Comparison of ENCODE assay signal across 10 cellular contexts in the genomic region with DNA sequence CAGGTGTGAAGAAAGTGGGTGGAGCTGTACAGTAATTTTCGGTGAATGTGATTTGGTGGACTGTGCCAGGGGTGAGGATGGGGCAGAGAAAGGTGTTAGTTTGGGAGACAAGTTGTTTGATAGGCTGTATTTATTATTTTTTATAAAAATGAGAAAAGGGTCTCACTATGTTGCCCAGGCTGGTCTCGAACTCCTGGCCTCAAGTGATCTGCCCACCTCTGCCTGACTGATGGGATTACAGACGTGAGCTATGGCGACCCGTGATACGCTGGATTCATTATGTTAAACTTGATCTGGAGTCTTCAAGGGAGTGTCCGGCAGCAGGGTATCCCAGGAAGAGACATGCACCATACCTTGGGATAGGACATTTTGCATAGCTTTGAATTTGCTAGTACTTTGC. TPM values are rescaled to one million over a fixed set of nuclear protein-coding genes. Genes with fewer than 3 reads are reported as not detected.
DNase-seq lines count a peak whose midpoint lies in the region; ATAC-seq and TF ChIP-seq lines count a peak whose summit lies in the region.
"Had no signal": no experiment of that assay in that cellular context is flagged by ENCODE, and none has a peak within 500 bp of the region (broad histone marks: within the 10 kb centered on the region; RNA-seq: fewer than 3 reads in every experiment).

No MANE protein-coding gene starts in this region.

- H3K4me3 ChIP-seq in SK-N-SH (ENCODE audit: low read depth in 2 of 2, low read length in 1 of 2) (peak overlapping the region; percentile 56 to 84), iPS-18c (ENCODE audit: insufficient read depth, low read depth, low read length) (peak overlapping the region; percentile 80; the same call in 1 of the 2 replicates)

- peak overlapping the region; percentile 55; the same call in 1 of the 2 replicates for H3K9ac ChIP-seq in SK-N-SH

- peaks cover 41% of the 10 kb centered on the region for H3K4me1 Mint-ChIP-seq in activated CD4-positive, alpha-beta memory T cell treated with anti-CD3 and anti-CD28 coated beads, Interleukin-2, amount 10 ng/mL, durations not matched to agents 7 days and 5 days
- H3K4me1 Mint-ChIP-seq in stimulated activated naive CD8-positive, alpha-beta T cell treated with anti-CD3 and anti-CD28 coated beads, Interleukin-15, amount 100 ng/mL, for 72 hours, result peaks cover 52% of the 10 kb centered on the region

- H3K4me3 Mint-ChIP-seq in activated CD4-positive, alpha-beta memory T cell treated with anti-CD3 and anti-CD28 coated beads, Interleukin-2, amount 10 ng/mL, durations not matched to agents 7 days and 5 days, result peak overlapping the region; percentile 81
- H3K4me3 Mint-ChIP-seq in stimulated activated naive CD8-positive, alpha-beta T cell treated with anti-CD3 and anti-CD28 coated beads, Interleukin-15, amount 100 ng/mL, for 72 hours, result peak overlapping the region; percentile 83 to 97

- H3K36me3 ChIP-seq in SK-N-SH (replicated peaks in 1 of 2; ENCODE audit: control insufficient read depth in 1 of 2, insufficient read depth in 2 of 2, low read length in 1 of 2), result peaks cover 0 to 10% of the 10 kb centered on the region in 2 experiments

- TF ChIP-seq RAD21 in SK-N-SH (IDR thresholded peaks at IDR 0.05; ENCODE audit: low read length), result no peak

- H3K4me2 ChIP-seq in SK-N-SH, result peak overlapping the region; percentile 87

- no peaks in the 10 kb centered on the region for H3K9me3 Mint-ChIP-seq in activated CD4-positive, alpha-beta memory T cell treated with anti-CD3 and anti-CD28 coated beads, Interleukin-2, amount 10 ng/mL, durations not matched to agents 7 days and 5 days
- no peaks in the 10 kb centered on the region for H3K9me3 Mint-ChIP-seq in stimulated activated naive CD8-positive, alpha-beta T cell treated with anti-CD3 and anti-CD28 coated beads, Interleukin-15, amount 100 ng/mL, for 72 hours

- ATAC-seq in SK-N-SH treated with all-trans-retinoic acid at 6 μM for 48 hours (no peak), HG03175 (IDR thresholded peaks at IDR 0.05; ENCODE audit: unreplicated experiment) (no peak), GM19035 (IDR thresholded peaks at IDR 0.05; ENCODE audit: unreplicated experiment) (no peak)
- ATAC-seq in stimulated activated naive CD8-positive, alpha-beta T cell treated with anti-CD3 and anti-CD28 coated beads, Interleukin-15, amount 100 ng/mL, for 72 hours, result no peak

- CTCF ChIA-PET in SK-N-SH (lab: Yijun Ruan, JAX), result interaction anchor here (0.9 to 1.3 kb wide), 2 partner anchors 9 to 67 kb away, joined by 3 read pairs; no protein-coding TSS in a partner anchor
- CTCF ChIA-PET in activated CD4-positive, alpha-beta memory T cell treated with anti-CD3 and anti-CD28 coated beads, Interleukin-2, amount 10 ng/mL, durations not matched to agents 7 days and 5 days (lab: Charles Lee), result interaction anchor here (2.6 kb wide), 1 partner anchor 89 kb away, joined by 8 read pairs; no protein-coding TSS in a partner anchor

- peaks cover 24% of the 10 kb centered on the region for H4K20me1 ChIP-seq in SK-N-SH (ENCODE audit: insufficient read depth)

- H3K27ac Mint-ChIP-seq in activated CD4-positive, alpha-beta memory T cell treated with anti-CD3 and anti-CD28 coated beads, Interleukin-2, amount 10 ng/mL, durations not matched to agents 7 days and 5 days, result peak overlapping the region; percentile 63
- H3K27ac Mint-ChIP-seq in stimulated activated naive CD8-positive, alpha-beta T cell treated with anti-CD3 and anti-CD28 coated beads, Interleukin-15, amount 100 ng/mL, for 72 hours, result peak overlapping the region in 1 of 2 donors; percentile 94

- 84% methylated on average over 7 of the region's 7 CpGs for WGBS in SK-N-SH (ENCODE audit: low lambda C conversion rate)

- no peaks in the 10 kb centered on the region for H3K9me2 ChIP-seq in SK-N-SH

- peaks cover 5% of the 10 kb centered on the region for H3K36me3 Mint-ChIP-seq in activated CD4-positive, alpha-beta memory T cell treated with anti-CD3 and anti-CD28 coated beads, Interleukin-2, amount 10 ng/mL, durations not matched to agents 7 days and 5 days (ENCODE audit: low read depth)

- H3K79me2 ChIP-seq in SK-N-SH (ENCODE audit: insufficient read depth), result peaks cover 55% of the 10 kb centered on the region

- POLR2A ChIA-PET in SK-N-SH (lab: Yijun Ruan, JAX), result interaction anchor here (2.1 kb wide), 1 partner anchor 28 kb away, joined by 5 read pairs; no protein-coding TSS in a partner anchor
- POLR2A ChIA-PET in activated CD4-positive, alpha-beta memory T cell treated with anti-CD3 and anti-CD28 coated beads, Interleukin-2, amount 10 ng/mL, durations not matched to agents 7 days and 5 days (lab: Charles Lee), result interaction anchor here (1.0 to 1.1 kb wide), 3 partner anchors 19 to 284 kb away, joined by 3 read pairs; a partner anchor contains a TSS

- no peak for TF ChIP-seq CTCF in SK-N-SH (IDR thresholded peaks at IDR 0.05)

- no peak overlapping the region for H2AFZ ChIP-seq in SK-N-SH (ENCODE audit: low read depth)

- H3K27me3 Mint-ChIP-seq in activated CD4-positive, alpha-beta memory T cell treated with anti-CD3 and anti-CD28 coated beads, Interleukin-2, amount 10 ng/mL, durations not matched to agents 7 days and 5 days, result no peaks in the 10 kb centered on the region
- no peaks in the 10 kb centered on the region for H3K27me3 Mint-ChIP-seq in stimulated activated naive CD8-positive, alpha-beta T cell treated with anti-CD3 and anti-CD28 coated beads, Interleukin-15, amount 100 ng/mL, for 72 hours

- no peaks in the 10 kb centered on the region for H3K9me3 ChIP-seq in SK-N-SH
- no peaks in the 10 kb centered on the region for H3K9me3 ChIP-seq in iPS-18c (ENCODE audit: control insufficient read depth, insufficient read depth, low read length)

- H3K27me3 ChIP-seq in SK-N-SH (ENCODE audit: insufficient read depth), result no peaks in the 10 kb centered on the region

- no peak for TF ChIP-seq EP300 in SK-N-SH (IDR thresholded peaks at IDR 0.05; ENCODE audit: borderline replicate concordance in 1 of 2, low read depth in 1 of 2, low read length in 1 of 2)

- H3K4me1 ChIP-seq in SK-N-SH (ENCODE audit: control insufficient read depth in 1 of 2, insufficient read depth in 2 of 2, low read depth in 1 of 2, low read length in 1 of 2), result peaks cover 19% of the 10 kb centered on the region in 2 experiments

- peaks cover 14% of the 10 kb centered on the region for H3F3A ChIP-seq in SK-N-SH (replicated peaks; ENCODE audit: insufficient read depth)

- no peak for DNase-seq in SK-N-SH
- no peak for DNase-seq in activated CD4-positive, alpha-beta memory T cell treated with anti-CD3 and anti-CD28 coated beads, Interleukin-2, amount 10 ng/mL, durations not matched to agents 7 days and 5 days
- DNase-seq in stimulated activated naive CD8-positive, alpha-beta T cell treated with anti-CD3 and anti-CD28 coated beads, Interleukin-15, amount 100 ng/mL, for 72 hours, result no peak
- DNase-seq in activated effector memory CD4-positive, alpha-beta T cell treated with anti-CD3 and anti-CD28 coated beads, Interleukin-2, amount 50 U/mL, for 16 hours, result no peak
- DNase-seq: activated CD4-positive, CD25-positive, alpha-beta regulatory T cell treated with anti-CD3 and anti-CD28 coated beads, Interleukin-2, amount 50 U/mL, for 72 hours; hippocampal formation had no signal

- no peak overlapping the region for H3K27ac ChIP-seq in SK-N-SH (ENCODE audit: low read depth in 2 of 2, low read length in 1 of 2)

TF ChIP-seq in SK-N-SH, 30 proteins besides CTCF, POLR2A, EP300 and RAD21 (continues in another document):
- TF ChIP-seq SMC3 (IDR thresholded peaks at IDR 0.05; ENCODE audit: low read depth, low read length) (no peak), MXI1 (IDR thresholded peaks at IDR 0.05; ENCODE audit: low read depth, low read length) (no peak)
- TF ChIP-seq, protein P1, sequence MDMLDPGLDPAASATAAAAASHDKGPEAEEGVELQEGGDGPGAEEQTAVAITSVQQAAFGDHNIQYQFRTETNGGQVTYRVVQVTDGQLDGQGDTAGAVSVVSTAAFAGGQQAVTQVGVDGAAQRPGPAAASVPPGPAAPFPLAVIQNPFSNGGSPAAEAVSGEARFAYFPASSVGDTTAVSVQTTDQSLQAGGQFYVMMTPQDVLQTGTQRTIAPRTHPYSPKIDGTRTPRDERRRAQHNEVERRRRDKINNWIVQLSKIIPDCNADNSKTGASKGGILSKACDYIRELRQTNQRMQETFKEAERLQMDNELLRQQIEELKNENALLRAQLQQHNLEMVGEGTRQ (IDR thresholded peaks at IDR 0.05; ENCODE audit: borderline replicate concordance, low read depth, low read length), result no peak
- TF ChIP-seq, protein P2, sequence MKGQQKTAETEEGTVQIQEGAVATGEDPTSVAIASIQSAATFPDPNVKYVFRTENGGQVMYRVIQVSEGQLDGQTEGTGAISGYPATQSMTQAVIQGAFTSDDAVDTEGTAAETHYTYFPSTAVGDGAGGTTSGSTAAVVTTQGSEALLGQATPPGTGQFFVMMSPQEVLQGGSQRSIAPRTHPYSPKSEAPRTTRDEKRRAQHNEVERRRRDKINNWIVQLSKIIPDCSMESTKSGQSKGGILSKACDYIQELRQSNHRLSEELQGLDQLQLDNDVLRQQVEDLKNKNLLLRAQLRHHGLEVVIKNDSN (IDR thresholded peaks at IDR 0.05; ENCODE audit: borderline replicate concordance, low read depth), result no peak

TF ChIP-seq in SK-N-SH treated with all-trans-retinoic acid at 6 μM for 48 hours, 23 proteins besides CTCF, POLR2A, EP300 and RAD21 (continues in another document):
- TF ChIP-seq TCF4 (CRISPR knock-in tag; IDR thresholded peaks at IDR 0.05; ENCODE audit: borderline replicate concordance) (no peak), TOX (CRISPR knock-in tag; IDR thresholded peaks at IDR 0.05; ENCODE audit: borderline replicate concordance) (no peak), ZFP3 (CRISPR knock-in tag; IDR thresholded peaks at IDR 0.05) (no peak), ZFP30 (CRISPR knock-in tag; IDR thresholded peaks at IDR 0.05) (no peak), SNAI2 (CRISPR knock-in tag; IDR thresholded peaks at IDR 0.05) (no peak), ESRRG (CRISPR knock-in tag; IDR thresholded peaks at IDR 0.05) (no peak), ISL1 (CRISPR knock-in tag; IDR thresholded peaks at IDR 0.05) (no peak)

RNA-seq across cellular contexts. Expression of a gene that starts 1.3 kb away (rescaled TPM):
- 4.3 and 4.6 TPM in 2 replicates for polyA plus RNA-seq in SK-N-SH (2012; rRNA removed)
- 5.8 and 6.1 TPM in 2 replicates for polyA plus RNA-seq in SK-N-SH (2012; cell fraction: cytosol; rRNA removed)
- polyA plus RNA-seq in SK-N-SH (2012; cell fraction: nucleus; rRNA removed), result 11.5 and 13.6 TPM in 2 replicates
- 10 to 100 TPM; 20.2 to 21.8 TPM for total RNA-seq in activated CD4-positive, alpha-beta memory T cell treated with anti-CD3 and anti-CD28 coated beads, Interleukin-2, amount 10 ng/mL, durations not matched to agents 7 days and 5 days
